13 cellular contexts compared by ENCODE assay signal in genomic region chr15:70200511-70200991, GRCh38.
A peak's percentile ranks its signal among the peaks of the same experiment; 100 is the strongest.
DNase-seq lines count a peak whose midpoint lies in the region; ATAC-seq and TF ChIP-seq lines count a peak whose summit lies in the region.
"Had no signal": no experiment of that assay in that cellular context is flagged by ENCODE, and none has a peak within 500 bp of the region (broad histone marks: within the 10 kb centered on the region; RNA-seq: fewer than 3 reads in every experiment).

No MANE protein-coding gene starts in this region.

- BruUV-seq in MCF 10A (replicated peaks; lab: Mats Ljungman, UMichigan), result no TSS peak

- peak overlapping the region; percentile 55 for H3K4me2 ChIP-seq in OCI-LY3 (ENCODE audit: low read length)
- H3K4me2 ChIP-seq: A549 had no signal

- intact Hi-C loops in cardiac septum (cut with DNase I) (no loop called here), left cardiac atrium (cut with DNase I) (no loop called here), MCF 10A (cut with micrococcal nuclease) (no loop called here)

- no peaks in the 10 kb centered on the region for H3K9me3 ChIP-seq in OCI-LY3 (ENCODE audit: insufficient read depth, low read length)
- H3K9me3 ChIP-seq: A549 had no signal

- no peaks in the 10 kb centered on the region for H3K36me3 Mint-ChIP-seq in MCF 10A (ENCODE audit: insufficient read depth, unreplicated experiment)

- no peak overlapping the region for H3K27ac ChIP-seq in OCI-LY3 (ENCODE audit: low read length)
- H3K27ac ChIP-seq: A549 had no signal

- H3K79me2 ChIP-seq in OCI-LY3 (ENCODE audit: low read length), result no peaks in the 10 kb centered on the region

- DNase-seq in cardiac septum (ENCODE audit: low spot score) (peak; percentile 46), left cardiac atrium (no peak), fibroblast of villous mesenchyme (ENCODE audit: low read depth) (peak; percentile 65), MCF 10A (ENCODE audit: unreplicated experiment) (no peak), HCEC 1CT (no peak), omental fat pad (ENCODE audit: low spot score) (no peak)
- no peak for DNase-seq in activated naive CD4-positive, alpha-beta T cell treated with Interleukin-2 at 50 U/mL for 16 hours
- DNase-seq: DMS79; Kasumi-1; stimulated activated CD4-positive, alpha-beta T cell treated with anti-CD3 and anti-CD28 coated beads, Interleukin-1b, Interleukin-23, amount 100 ng/mL, for 48 hours; stimulated activated naive CD4-positive, alpha-beta T cell had no signal

- TF ChIP-seq CTCF in OCI-LY3 (IDR thresholded peaks at IDR 0.05; ENCODE audit: low read depth, low read length) (no peak), fibroblast of villous mesenchyme (IDR thresholded peaks at IDR 0.05; ENCODE audit: insufficient read depth, low read depth, low read length) (no peak), MCF 10A (IDR thresholded peaks at IDR 0.05; ENCODE audit: unreplicated experiment) (no peak), omental fat pad (IDR thresholded peaks at IDR 0.05) (no peak)

- no peaks in the 10 kb centered on the region for H3K36me3 ChIP-seq in OCI-LY3 (replicated peaks; ENCODE audit: low read depth, low read length)

- POLR2A ChIA-PET in MCF 10A (lab: Yijun Ruan, JAX), result interaction anchor here (0.5 kb wide), 1 partner anchor 103 kb away, joined by 3 read pairs; the partner anchor contains the start of gene TLE3

- peaks cover 30% of the 10 kb centered on the region for H3K4me1 Mint-ChIP-seq in MCF 10A (ENCODE audit: insufficient read depth, unreplicated experiment)

- H3K4me3 Mint-ChIP-seq in MCF 10A (ENCODE audit: unreplicated experiment), result no peak overlapping the region

- H4K20me1 ChIP-seq in OCI-LY3 (ENCODE audit: insufficient read depth, low read length), result no peaks in the 10 kb centered on the region

- H3K4me3 ChIP-seq in OCI-LY3 (ENCODE audit: low read length) (peak overlapping the region; percentile 14), fibroblast of villous mesenchyme (ENCODE audit: low read depth, low read length) (no peak overlapping the region)
- H3K4me3 ChIP-seq: A549 had no signal

- H3K27me3 Mint-ChIP-seq in MCF 10A (ENCODE audit: insufficient read depth, unreplicated experiment), result no peaks in the 10 kb centered on the region

- H3K27ac Mint-ChIP-seq in MCF 10A (ENCODE audit: low read depth, unreplicated experiment), result no peak overlapping the region

- H3K4me1 ChIP-seq in OCI-LY3 (ENCODE audit: low read length), result peaks cover 57% of the 10 kb centered on the region

- CTCF ChIA-PET in MCF 10A (lab: Yijun Ruan, JAX), result interaction anchor here (0.6 kb wide), 1 partner anchor 74 kb away, joined by 3 read pairs; no protein-coding TSS in a partner anchor

- ATAC-seq in left cardiac atrium (no peak), omental fat pad (ENCODE audit: low FRiP score) (no peak)
- ATAC-seq: A549 had no signal

- peaks cover 39% of the 10 kb centered on the region for H3K27me3 ChIP-seq in OCI-LY3 (ENCODE audit: low read depth, low read length)

- 0 out of 2 replicates have a peak overlapping the region, but pooled peaks have one; percentile 27 for H2AFZ ChIP-seq in OCI-LY3 (ENCODE audit: low read depth, low read length)

- no peaks in the 10 kb centered on the region for H3K9me3 Mint-ChIP-seq in MCF 10A (ENCODE audit: unreplicated experiment)

- H3K9ac ChIP-seq in OCI-LY3 (ENCODE audit: low read length), result no peak overlapping the region; the same call in 1 of the 2 replicates

Comparison
In these comparisons a context has a peak if more than half of its experiments do, and no peak if none do; other contexts are left out.
1. DNase-seq: peak in cardiac septum (single experiment) and fibroblast of villous mesenchyme (single experiment); none in left cardiac atrium (single experiment), activated naive CD4-positive, alpha-beta T cell treated with Interleukin-2 at 50 U/mL for 16 hours (single experiment), MCF 10A (single experiment), HCEC 1CT (single experiment) and omental fat pad (single experiment).